Comparison of ENCODE assay signal across 18 cellular contexts in genomic region chr5:100771181-100771580, GRCh38.
"Had no signal": no experiment of that assay in that cellular context is flagged by ENCODE, and none has a peak within 500 bp of the region (broad histone marks: within the 10 kb centered on the region; RNA-seq: fewer than 3 reads in every experiment).

No MANE protein-coding gene starts in this region.

- H3K4me3 ChIP-seq: heart left ventricle, ovary, prostate gland, spleen, tibial artery had no signal

- H3K27me3 ChIP-seq: heart left ventricle, neutrophil, ovary, spleen, tibial artery had no signal

- H3K36me3 ChIP-seq: heart left ventricle, neutrophil, ovary, prostate gland, spleen, tibial artery had no signal

- H3K27me3 Mint-ChIP-seq: activated CD4-positive, alpha-beta memory T cell treated with anti-CD3 and anti-CD28 coated beads for 36 hours; brain had no signal

- H3K27ac ChIP-seq: epithelial cell of prostate, heart left ventricle, neutrophil, ovary, prostate gland, spleen, tibial artery had no signal

- H3K36me3 Mint-ChIP-seq: activated CD4-positive, alpha-beta memory T cell treated with anti-CD3 and anti-CD28 coated beads for 36 hours; brain had no signal

- H3K9me3 ChIP-seq: heart left ventricle, neutrophil, ovary, prostate gland, spleen, tibial artery had no signal

- H3K27ac Mint-ChIP-seq: activated CD4-positive, alpha-beta memory T cell treated with anti-CD3 and anti-CD28 coated beads for 36 hours; activated T-cell treated with anti-CD3 and anti-CD28 coated beads, Interleukin-2, amount 50 U/mL, for 72 hours; natural killer cell treated with Interleukin-12 subunit alpha and Interleukin-12 subunit beta and Interleukin-15 and Interleukin-18, amount 100 ng/mL, for 72 hours; stimulated activated naive CD8-positive, alpha-beta T cell treated with anti-CD3 and anti-CD28 coated beads, Interleukin-15, Interleukin-2, amounts not matched to agents 100 ng/mL and 50 ng/mL, for 24 hours had no signal

- H3K4me3 Mint-ChIP-seq: activated CD4-positive, alpha-beta memory T cell treated with anti-CD3 and anti-CD28 coated beads for 36 hours; activated T-cell treated with anti-CD3 and anti-CD28 coated beads, Interleukin-2, amount 50 U/mL, for 72 hours; brain; natural killer cell treated with Interleukin-12 subunit alpha and Interleukin-12 subunit beta and Interleukin-15 and Interleukin-18, amount 100 ng/mL, for 72 hours; stimulated activated naive CD8-positive, alpha-beta T cell treated with anti-CD3 and anti-CD28 coated beads, Interleukin-15, Interleukin-2, amounts not matched to agents 100 ng/mL and 50 ng/mL, for 24 hours had no signal

- H3K4me1 ChIP-seq: prostate gland, tibial artery had no signal

- ATAC-seq: activated T-cell treated with anti-CD3 and anti-CD28 coated beads, Interleukin-2, amount 50 U/mL, for 72 hours; heart left ventricle; left cardiac atrium; natural killer cell treated with Interleukin-12 subunit alpha and Interleukin-12 subunit beta and Interleukin-15 and Interleukin-18, amount 100 ng/mL, for 72 hours had no signal

- H3K9me3 Mint-ChIP-seq: activated CD4-positive, alpha-beta memory T cell treated with anti-CD3 and anti-CD28 coated beads for 36 hours; natural killer cell treated with Interleukin-12 subunit alpha and Interleukin-12 subunit beta and Interleukin-15 and Interleukin-18, amount 100 ng/mL, for 72 hours had no signal

- DNase-seq: activated CD4-positive, alpha-beta memory T cell treated with anti-CD3 and anti-CD28 coated beads for 36 hours; activated CD4-positive, alpha-beta T cell treated with anti-CD3 and anti-CD28 coated beads for 48 hours; activated effector memory CD4-positive, alpha-beta T cell treated with Interleukin-2 at 50 U/mL for 16 hours; activated naive CD4-positive, alpha-beta T cell treated with anti-CD3 and anti-CD28 coated beads, Interleukin-2, amount 50 U/mL, for 16 hours; activated T-cell treated with anti-CD3 and anti-CD28 coated beads, Interleukin-2, amount 50 U/mL, for 72 hours; aorta; heart left ventricle; islet precursor cell; left cardiac atrium; ovary; spleen; tibial artery had no signal
